Comparison of ENCODE assay signal across 24 cellular contexts in genomic region chr1:230915079-230915478, GRCh38. TPM values are rescaled to one million over a fixed set of nuclear protein-coding genes. Genes with fewer than 3 reads are reported as not detected.
DNase-seq lines count a peak whose midpoint lies in the region; ATAC-seq and TF ChIP-seq lines count a peak whose summit lies in the region.
"Had no signal": no experiment of that assay in that cellular context is flagged by ENCODE, and none has a peak within 500 bp of the region (broad histone marks: within the 10 kb centered on the region; RNA-seq: fewer than 3 reads in every experiment).

No MANE protein-coding gene starts in this region.

- H2BK20ac ChIP-seq in IMR-90 (ENCODE audit: low read depth, low read length), result no peak overlapping the region

- H3K27me3 ChIP-seq in IMR-90 (ENCODE audit: control insufficient read depth, insufficient read depth, low read length) (no peaks in the 10 kb centered on the region), esophagus muscularis mucosa (no peaks in the 10 kb centered on the region)
- H3K27me3 ChIP-seq: BLaER1 treated with 17β-estradiol and CSF1 and Interleukin-3, amounts not matched to agents 10 nM and 100 nM; colonic mucosa; Peyer's patch had no signal

- H3K27ac Mint-ChIP-seq in activated CD4-positive, alpha-beta T cell treated with anti-CD3 and anti-CD28 coated beads for 36 hours, result peak overlapping the region; percentile 26
- peak overlapping the region in 2 of 3 experiments; percentile 6 to 32 for H3K27ac Mint-ChIP-seq in nephron
- H3K27ac Mint-ChIP-seq: stimulated activated memory B cell treated with anti-CD40 and anti-IgM and Interleukin-4, amounts not matched to agents 10 μg/mL and 1 μg/mL and 100 μg/mL, for 72 hours; T-helper 2 cell treated with Interferon-gamma antibody and Interleukin-4, amounts not matched to agents 5 μg/mL and 100 μg/mL, for 36 hours had no signal

- H3K27me3 Mint-ChIP-seq in activated CD4-positive, alpha-beta T cell treated with anti-CD3 and anti-CD28 coated beads for 36 hours, result no peaks in the 10 kb centered on the region
- H3K27me3 Mint-ChIP-seq in nephron (ENCODE audit: low read depth), result no peaks in the 10 kb centered on the region
- H3K27me3 Mint-ChIP-seq: naive thymus-derived CD4-positive, alpha-beta T cell; stimulated activated memory B cell treated with anti-CD40 and anti-IgM and Interleukin-4, amounts not matched to agents 10 μg/mL and 1 μg/mL and 100 μg/mL, for 72 hours had no signal

- H3K4me3 ChIP-seq in IMR-90 (ENCODE audit: insufficient read depth, low read depth, low read length) (no peak overlapping the region), esophagus muscularis mucosa (no peak overlapping the region)
- H3K4me3 ChIP-seq: BLaER1 treated with 17β-estradiol and CSF1 and Interleukin-3, amounts not matched to agents 10 nM and 100 nM; colonic mucosa; GM23248; Peyer's patch had no signal

- H2AFZ ChIP-seq in IMR-90 (replicated peaks; ENCODE audit: low read length, poor library complexity), result no peak overlapping the region
- H2AFZ ChIP-seq: GM23248 had no signal

- TF ChIP-seq POLR2A in IMR-90 (IDR thresholded peaks at IDR 0.05; ENCODE audit: low read depth, low read length) (no peak), esophagus muscularis mucosa (IDR thresholded peaks at IDR 0.05; ENCODE audit: low read depth) (no peak)

- no peak overlapping the region for H3K9ac ChIP-seq in IMR-90 (ENCODE audit: low read depth, low read length)
- H3K9ac ChIP-seq: BLaER1 treated with 17β-estradiol and CSF1 and Interleukin-3, amounts not matched to agents 10 nM and 100 nM; GM23248 had no signal

- CTCF ChIA-PET in activated CD4-positive, alpha-beta T cell treated with anti-CD3 and anti-CD28 coated beads for 36 hours (lab: Charles Lee), result interaction anchor here (0.8 to 1.0 kb wide), 2 partner anchors 24 to 778 kb away, joined by 3 read pairs; no protein-coding TSS in a partner anchor
- CTCF ChIA-PET in IMR-90 (lab: Yijun Ruan, JAX), result no interaction called here

- H3K9me3 ChIP-seq in IMR-90 (ENCODE audit: control insufficient read depth, insufficient read depth, low read length), result no peaks in the 10 kb centered on the region
- no peaks in the 10 kb centered on the region for H3K9me3 ChIP-seq in esophagus muscularis mucosa
- H3K9me3 ChIP-seq: BLaER1 treated with 17β-estradiol and CSF1 and Interleukin-3, amounts not matched to agents 10 nM and 100 nM; colonic mucosa; Peyer's patch had no signal

- H3K4me1 ChIP-seq in IMR-90 (ENCODE audit: control insufficient read depth, insufficient read depth, low read length) (peaks cover 6% of the 10 kb centered on the region; the same call in 1 of the 2 replicates), esophagus muscularis mucosa (peaks cover 10 to 19% (median 14%) of the 10 kb centered on the region in 4 donors)
- H3K4me1 ChIP-seq: colonic mucosa, Peyer's patch had no signal

- no peak overlapping the region for H4K5ac ChIP-seq in IMR-90 (ENCODE audit: low read depth, low read length)

- no peak overlapping the region for H3K4me3 Mint-ChIP-seq in activated CD4-positive, alpha-beta T cell treated with anti-CD3 and anti-CD28 coated beads for 36 hours
- H3K4me3 Mint-ChIP-seq in nephron, result no peak overlapping the region
- H3K4me3 Mint-ChIP-seq: naive thymus-derived CD4-positive, alpha-beta T cell; stimulated activated memory B cell treated with anti-CD40 and anti-IgM and Interleukin-4, amounts not matched to agents 10 μg/mL and 1 μg/mL and 100 μg/mL, for 72 hours; T-helper 2 cell treated with Interferon-gamma antibody and Interleukin-4, amounts not matched to agents 5 μg/mL and 100 μg/mL, for 36 hours had no signal

- H4K8ac ChIP-seq in IMR-90 (ENCODE audit: low read depth in 2 of 2, low read length in 2 of 2), result no peak overlapping the region

- no peak overlapping the region for H2BK120ac ChIP-seq in IMR-90 (ENCODE audit: low read depth, low read length)

- intact Hi-C loops in activated CD4-positive, alpha-beta T cell treated with anti-CD3 and anti-CD28 coated beads for 36 hours (cut with DNase I, micrococcal nuclease), result loop anchor here (5.0 kb wide), 3 partner anchors 122 to 273 kb away; partner anchors contain the start of gene COG2 (in 1 of the 2)
- intact Hi-C loops in IMR-90 (cut with micrococcal nuclease) (loop anchor here (10.0 kb wide), 1 partner anchor 490 kb away; the partner anchor contains the start of gene PGBD5), esophagus muscularis mucosa (cut with DNase I) (loop anchor here (5.0 kb wide), 1 partner anchor 297 kb away; no protein-coding TSS in a partner anchor)

- 0 out of 2 replicates have a peak overlapping the region, but pooled peaks have one; percentile 35 for H3K23ac ChIP-seq in IMR-90 (ENCODE audit: low read depth, low read length)

- H3K4ac ChIP-seq in IMR-90 (ENCODE audit: low read depth, low read length), result no peak overlapping the region; the same call in 1 of the 2 replicates

- H3K18ac ChIP-seq in IMR-90 (ENCODE audit: low read depth, low read length), result no peak overlapping the region

- peaks cover 11% of the 10 kb centered on the region for H3K9me1 ChIP-seq in IMR-90 (ENCODE audit: insufficient read depth, low read length)

- peak; percentile 42 for ATAC-seq in activated CD4-positive, alpha-beta T cell treated with anti-CD3 and anti-CD28 coated beads for 36 hours
- ATAC-seq in IMR-90 (ENCODE audit: low read depth) (no peak), GM21390 (IDR thresholded peaks at IDR 0.05; ENCODE audit: unreplicated experiment) (no peak), HG03354 (IDR thresholded peaks at IDR 0.05; ENCODE audit: poor library complexity, severe bottlenecking, unreplicated experiment) (no peak)
- ATAC-seq: left ventricle myocardium superior; naive thymus-derived CD4-positive, alpha-beta T cell; stimulated activated memory B cell treated with anti-CD40 and anti-IgM and Interleukin-4, amounts not matched to agents 10 μg/mL and 1 μg/mL and 100 μg/mL, for 72 hours had no signal

- H2BK5ac ChIP-seq in IMR-90 (ENCODE audit: low read depth, low read length, poor library complexity, severe bottlenecking), result no peak overlapping the region

- no peak overlapping the region for H2BK15ac ChIP-seq in IMR-90 (ENCODE audit: low read depth, low read length)

- H4K20me1 ChIP-seq in IMR-90 (ENCODE audit: insufficient read depth, low read length), result no peaks in the 10 kb centered on the region
- H4K20me1 ChIP-seq: BLaER1 treated with 17β-estradiol and CSF1 and Interleukin-3, amounts not matched to agents 10 nM and 100 nM had no signal

- no peak overlapping the region for H3K14ac ChIP-seq in IMR-90 (replicated peaks; ENCODE audit: low read depth, low read length)

- no peak overlapping the region for H2AK9ac ChIP-seq in IMR-90 (replicated peaks; ENCODE audit: low read depth, low read length, poor library complexity)

- no peak overlapping the region for H4K91ac ChIP-seq in IMR-90 (ENCODE audit: insufficient read depth, low read depth, low read length)

- TF ChIP-seq EP300 in esophagus muscularis mucosa (IDR thresholded peaks at IDR 0.05), result no peak

- BruUV-seq in IMR-90 (replicated peaks; lab: Mats Ljungman, UMichigan), result no TSS peak

- H2AK5ac ChIP-seq in IMR-90 (ENCODE audit: low read depth, low read length), result no peak overlapping the region

- peaks cover 14% of the 10 kb centered on the region for H3K36me3 Mint-ChIP-seq in activated CD4-positive, alpha-beta T cell treated with anti-CD3 and anti-CD28 coated beads for 36 hours (ENCODE audit: low read depth)
- peaks cover 30% of the 10 kb centered on the region for H3K36me3 Mint-ChIP-seq in nephron (ENCODE audit: low read depth)

- TF ChIP-seq RAD21 in IMR-90 (IDR thresholded peaks at IDR 0.05; ENCODE audit: low read length), result no peak

- dilution Hi-C loops in IMR-90 (cut with HindIII; ENCODE audit: low sequenced_read_pairs, unreplicated experiment), result no loop called here

- no peak for TF ChIP-seq CTCF in IMR-90 (conservative IDR thresholded peaks at IDR 0.05; ENCODE audit: low read depth, low read length)
- TF ChIP-seq CTCF in esophagus muscularis mucosa (IDR thresholded peaks at IDR 0.05), result no peak
- TF ChIP-seq CTCF in nephron (IDR thresholded peaks at IDR 0.05; ENCODE audit: unreplicated experiment in 3 of 3), result no peak

- DNase-seq in activated CD4-positive, alpha-beta T cell treated with anti-CD3 and anti-CD28 coated beads for 36 hours, result peak; percentile 16
- no peak for DNase-seq in activated CD4-positive, alpha-beta T cell treated with anti-CD3 and anti-CD28 coated beads, Interleukin-2, amount 50 U/mL, for 48 hours
- peak; percentile 23 for DNase-seq in IMR-90
- DNase-seq in esophagus muscularis mucosa (ENCODE audit: extremely low spot score), result peak; percentile 53
- DNase-seq in anterior cingulate cortex (lab: John Stamatoyannopoulos, UW), result no peak
- DNase-seq: activated naive CD4-positive, alpha-beta T cell treated with Interleukin-2 at 50 U/mL for 16 hours; colonic mucosa; effector CD4-positive, alpha-beta T cell; GM23248; left ventricle myocardium superior; midbrain; naive thymus-derived CD4-positive, alpha-beta T cell; NCI-H1417 treated with DMSO at 0.1 percent for 48 hours; NCI-H345; NCI-H69; Peyer's patch; SHP77 had no signal

- in situ Hi-C loops in IMR-90 (cut with MboI; ENCODE audit: low sequenced_read_pairs), result loop anchor here (5.0 kb wide), 1 partner anchor 297 kb away; no protein-coding TSS in a partner anchor

- H3K79me1 ChIP-seq in IMR-90 (ENCODE audit: low read depth in 1 of 2, low read length in 2 of 2), result no peaks in the 10 kb centered on the region

- no peak overlapping the region for H3K56ac ChIP-seq in IMR-90 (ENCODE audit: extremely low read depth, insufficient read depth, low read length)

- no peaks in the 10 kb centered on the region for H3K9me3 Mint-ChIP-seq in activated CD4-positive, alpha-beta T cell treated with anti-CD3 and anti-CD28 coated beads for 36 hours (ENCODE audit: low read depth)
- H3K9me3 Mint-ChIP-seq in nephron, result no peaks in the 10 kb centered on the region
- H3K9me3 Mint-ChIP-seq: naive thymus-derived CD4-positive, alpha-beta T cell; stimulated activated memory B cell treated with anti-CD40 and anti-IgM and Interleukin-4, amounts not matched to agents 10 μg/mL and 1 μg/mL and 100 μg/mL, for 72 hours; T-helper 2 cell treated with Interferon-gamma antibody and Interleukin-4, amounts not matched to agents 5 μg/mL and 100 μg/mL, for 36 hours had no signal

- H3K4me1 Mint-ChIP-seq in activated CD4-positive, alpha-beta T cell treated with anti-CD3 and anti-CD28 coated beads for 36 hours, result peaks cover 7% of the 10 kb centered on the region
- peaks cover 22% of the 10 kb centered on the region for H3K4me1 Mint-ChIP-seq in nephron

- no peak overlapping the region for H3K4me2 ChIP-seq in IMR-90 (ENCODE audit: low read depth, low read length)
- H3K4me2 ChIP-seq: BLaER1 treated with 17β-estradiol and CSF1 and Interleukin-3, amounts not matched to agents 10 nM and 100 nM had no signal

- H3K27ac ChIP-seq in IMR-90 (ENCODE audit: insufficient read depth, low read length), result no peak overlapping the region
- H3K27ac ChIP-seq in esophagus muscularis mucosa (replicated peaks in 1 of 4), result no peak overlapping the region
- H3K27ac ChIP-seq: 22Rv1; BLaER1 treated with 17β-estradiol and CSF1 and Interleukin-3, amounts not matched to agents 10 nM and 100 nM; colonic mucosa; GM23248; Peyer's patch had no signal

- H3K36me3 ChIP-seq in IMR-90 (ENCODE audit: control insufficient read depth, insufficient read depth, low read length) (no peaks in the 10 kb centered on the region; the same call in none of the 2 replicates), esophagus muscularis mucosa (peaks cover 4 to 56% (median 39%) of the 10 kb centered on the region in 4 donors)

- POLR2A ChIA-PET in activated CD4-positive, alpha-beta T cell treated with anti-CD3 and anti-CD28 coated beads for 36 hours (lab: Charles Lee), result no interaction called here
- POLR2A ChIA-PET in IMR-90 (lab: Charles Lee; ENCODE audit: unreplicated experiment), result no interaction called here

RNA-seq across cellular contexts. Expression of gene C1orf198, which starts 46.8 kb away (rescaled TPM):
- total RNA-seq in activated CD4-positive, alpha-beta T cell treated with anti-CD3 and anti-CD28 coated beads for 36 hours, result 1 to 10 TPM; 5.8 to 6.9 TPM
- total RNA-seq in IMR-90 (2012; rRNA removed) (74.4 and 76.2 TPM in 2 replicates), esophagus muscularis mucosa (100 to 1,000 TPM in 3 of 4 donors, 10 to 100 TPM in 1; 95.6 to 214 (median 140) TPM)
- 63.9 and 67.4 TPM in 2 replicates for polyA plus RNA-seq in IMR-90 (2012; rRNA removed)
- 33.0 and 75.6 TPM in 2 replicates for polyA plus RNA-seq in IMR-90 (2012; cell fraction: cytosol; rRNA removed)
- polyA plus RNA-seq in IMR-90 (2012; cell fraction: nucleus; rRNA removed; ENCODE audit: low replicate concordance), result 260 and 261 TPM in 2 replicates

Comparison
In these comparisons a context has a peak if more than half of its experiments do, and no peak if none do; other contexts are left out.
1. DNase-seq: peak in activated CD4-positive, alpha-beta T cell treated with anti-CD3 and anti-CD28 coated beads for 36 hours (single experiment), IMR-90 (single experiment) and esophagus muscularis mucosa (single experiment); none in activated CD4-positive, alpha-beta T cell treated with anti-CD3 and anti-CD28 coated beads, Interleukin-2, amount 50 U/mL, for 48 hours (0 of 2) and anterior cingulate cortex (0 of 58).